Comparison of ENCODE assay signal across 31 cellular contexts in genomic region chr7:134612197-134612596, GRCh38. TPM values are rescaled to one million over a fixed set of nuclear protein-coding genes. Genes with fewer than 3 reads are reported as not detected.
A peak's percentile ranks its signal among the peaks of the same experiment; 100 is the strongest.
DNase-seq lines count a peak whose midpoint lies in the region; ATAC-seq, FAIRE-seq and TF ChIP-seq lines count a peak whose summit lies in the region.
"Had no signal": no experiment of that assay in that cellular context is flagged by ENCODE, and none has a peak within 500 bp of the region (broad histone marks: within the 10 kb centered on the region; RNA-seq: fewer than 3 reads in every experiment).

No MANE protein-coding gene starts in this region.

- no peak overlapping the region for H3K27ac Mint-ChIP-seq in activated CD4-positive, alpha-beta T cell treated with anti-CD3 and anti-CD28 coated beads for 36 hours
- H3K27ac Mint-ChIP-seq: activated CD8-positive, alpha-beta T cell treated with anti-CD3 and anti-CD28 coated beads, Interleukin-2, amount 10 ng/mL, durations not matched to agents 7 days and 5 days; activated naive CD4-positive, alpha-beta T cell treated with anti-CD3 and anti-CD28 coated beads, Interleukin-2, amount 10 ng/mL, durations not matched to agents 7 days and 5 days; brain; memory B cell; nephron progenitor cell; stimulated activated naive B cell treated with anti-CD40 and anti-IgM and Interleukin-4, amounts not matched to agents 10 μg/mL and 1 μg/mL and 100 μg/mL, for 72 hours had no signal

- H3K9me3 Mint-ChIP-seq in activated CD4-positive, alpha-beta T cell treated with anti-CD3 and anti-CD28 coated beads for 36 hours (ENCODE audit: low read depth): no peaks in the 10 kb centered on the region
- H3K9me3 Mint-ChIP-seq: activated naive CD4-positive, alpha-beta T cell treated with anti-CD3 and anti-CD28 coated beads, Interleukin-2, amount 10 ng/mL, durations not matched to agents 7 days and 5 days; memory B cell; nephron progenitor cell had no signal

- H3K36me3 Mint-ChIP-seq in activated CD4-positive, alpha-beta T cell treated with anti-CD3 and anti-CD28 coated beads for 36 hours (ENCODE audit: low read depth): no peaks in the 10 kb centered on the region
- H3K36me3 Mint-ChIP-seq: activated naive CD4-positive, alpha-beta T cell treated with anti-CD3 and anti-CD28 coated beads, Interleukin-2, amount 10 ng/mL, durations not matched to agents 7 days and 5 days; brain; memory B cell; stimulated activated naive B cell treated with anti-CD40 and anti-IgM and Interleukin-4, amounts not matched to agents 10 μg/mL and 1 μg/mL and 100 μg/mL, for 72 hours had no signal

- H3K4me1 Mint-ChIP-seq in activated CD4-positive, alpha-beta T cell treated with anti-CD3 and anti-CD28 coated beads for 36 hours: peaks cover 12% of the 10 kb centered on the region
- H3K4me1 Mint-ChIP-seq: brain, memory B cell, nephron progenitor cell had no signal

- 79% methylated on average over 2 of the region's 2 CpGs for WGBS in A549 (ENCODE audit: missing lambda C conversion rate)
- WGBS in K562 (ENCODE audit: insufficient coverage, low coverage, missing lambda C conversion rate): 2% methylated on average over 2 of the region's 2 CpGs

- no peak overlapping the region for H3K4me3 Mint-ChIP-seq in activated CD4-positive, alpha-beta T cell treated with anti-CD3 and anti-CD28 coated beads for 36 hours
- H3K4me3 Mint-ChIP-seq: activated CD8-positive, alpha-beta T cell treated with anti-CD3 and anti-CD28 coated beads, Interleukin-2, amount 10 ng/mL, durations not matched to agents 7 days and 5 days; activated naive CD4-positive, alpha-beta T cell treated with anti-CD3 and anti-CD28 coated beads, Interleukin-2, amount 10 ng/mL, durations not matched to agents 7 days and 5 days; brain; memory B cell; nephron progenitor cell; stimulated activated naive B cell treated with anti-CD40 and anti-IgM and Interleukin-4, amounts not matched to agents 10 μg/mL and 1 μg/mL and 100 μg/mL, for 72 hours had no signal

- TF ChIP-seq POLR2A in A549 (IDR thresholded peaks at IDR 0.05; ENCODE audit: low read length): no peak
- no peak for TF ChIP-seq POLR2A in K562 (conservative IDR thresholded peaks at IDR 0.05)

- no TSS peak for BruUV-seq in K562 (replicated peaks; lab: Mats Ljungman, UMichigan)

- TF ChIP-seq EP300 in A549 (IDR thresholded peaks at IDR 0.05): no peak
- no peak for TF ChIP-seq EP300 in K562 (IDR thresholded peaks at IDR 0.05; ENCODE audit: low read length)

- DNase-seq in A549 (ENCODE audit: low read depth in 1 of 2, low spot score in 1 of 2) (peak in 1 of 2 experiments; percentile 14), K562 (ENCODE audit: extremely low read depth in 1 of 4, low spot score in 3 of 4) (no peak), LoVo (ENCODE audit: low spot score) (no peak), NCI-H774 (lab: John Stamatoyannopoulos, UW) (no peak)
- DNase-seq in activated CD4-positive, alpha-beta T cell treated with anti-CD3 and anti-CD28 coated beads for 36 hours: no peak
- DNase-seq: activated CD8-positive, alpha-beta T cell treated with anti-CD3 and anti-CD28 coated beads, Interleukin-2, amount 10 ng/mL, durations not matched to agents 7 days and 5 days; activated naive CD4-positive, alpha-beta T cell treated with anti-CD3 and anti-CD28 coated beads, Interleukin-2, amount 10 ng/mL, durations not matched to agents 7 days and 5 days; C1 segment of cervical spinal cord; Caco-2; DMS79; GF-D8; Karpas-422; NCI-H1092; NCI-H187; NCI-H510A treated with DMSO at 0.1 percent for 48 hours; nephron progenitor cell; ovary; SIG-M5; stimulated activated naive B cell treated with anti-CD40 and anti-IgM and Interleukin-4, amounts not matched to agents 10 μg/mL and 1 μg/mL and 100 μg/mL, for 72 hours; substantia nigra; SW 1271; T-helper 9 cell; upper lobe of left lung had no signal

- no peaks in the 10 kb centered on the region for H3K27me3 ChIP-seq in Loucy (ENCODE audit: insufficient read depth, low read length, poor library complexity, severe bottlenecking)
- peaks cover 3% of the 10 kb centered on the region in 2 experiments; a peak in 1 of 5 replicates for H3K27me3 ChIP-seq in K562 (ENCODE audit: control insufficient read depth in 2 of 2, insufficient read depth in 2 of 2, low read length in 2 of 2)
- H3K27me3 ChIP-seq: ovary, upper lobe of left lung had no signal

- CTCF ChIA-PET in A549 (lab: Yijun Ruan, JAX) (interaction anchor here (0.8 to 13.8 kb wide), 10 partner anchors 9 to 375 kb away, joined by 3 to 453 read pairs (median 6); no protein-coding TSS in a partner anchor), K562 (lab: Yijun Ruan, JAX; ENCODE audit: low intra/inter-chr PET ratio) (no interaction called here)
- CTCF ChIA-PET in activated CD4-positive, alpha-beta T cell treated with anti-CD3 and anti-CD28 coated beads for 36 hours (lab: Charles Lee): interaction anchor here (0.8 to 1.7 kb wide), 5 partner anchors 21 to 180 kb away, joined by 3 to 6 read pairs (median 3); no protein-coding TSS in a partner anchor

- H3K9me1 ChIP-seq in K562 (ENCODE audit: control insufficient read depth, insufficient read depth, low read length): no peaks in the 10 kb centered on the region

- intact Hi-C loops in K562 (cut with micrococcal nuclease): no loop called here
- intact Hi-C loops in activated CD4-positive, alpha-beta T cell treated with anti-CD3 and anti-CD28 coated beads for 36 hours (cut with DNase I, micrococcal nuclease): loop anchor here (5.0 kb wide), 1 partner anchor 140 kb away; no protein-coding TSS in a partner anchor

- POLR2A ChIA-PET in A549 (lab: Yijun Ruan, JAX) (no interaction called here), K562 (lab: Yijun Ruan, JAX) (interaction anchor here (0.6 to 1.1 kb wide), 2 partner anchors 13 to 607 kb away, joined by 3 to 6 read pairs; no protein-coding TSS in a partner anchor)
- POLR2A ChIA-PET in activated CD4-positive, alpha-beta T cell treated with anti-CD3 and anti-CD28 coated beads for 36 hours (lab: Charles Lee): interaction anchor here (0.9 kb wide), 1 partner anchor 14 kb away, joined by 3 read pairs; no protein-coding TSS in a partner anchor

- no peak overlapping the region for H3K4me2 ChIP-seq in A549
- no peak overlapping the region for H3K4me2 ChIP-seq in Loucy (ENCODE audit: low read depth, low read length, poor library complexity, severe bottlenecking)
- H3K4me2 ChIP-seq in K562 (ENCODE audit: insufficient read depth, low read length): no peak overlapping the region

- H3K9ac ChIP-seq in Loucy (ENCODE audit: low read depth, low read length, poor library complexity, severe bottlenecking) (no peak overlapping the region), K562 (ENCODE audit: insufficient read depth in 1 of 2, low read depth in 2 of 2, low read length in 2 of 2) (no peak overlapping the region)

- H3K27ac ChIP-seq in A549 (peak overlapping the region; percentile 72 to 80; a peak in 4 of 6 replicates), C4-2B (no peak overlapping the region), K562 (ENCODE audit: extremely low read depth, low read depth, low read length) (no peak overlapping the region)
- H3K27ac ChIP-seq: ovary, skin epidermis, upper lobe of left lung had no signal

- ATAC-seq in A549: no peak
- peak; percentile 66 for ATAC-seq in K562
- no peak for ATAC-seq in activated CD4-positive, alpha-beta T cell treated with anti-CD3 and anti-CD28 coated beads for 36 hours
- no peak for ATAC-seq in HG02571 (IDR thresholded peaks at IDR 0.05; ENCODE audit: unreplicated experiment)
- ATAC-seq: activated CD8-positive, alpha-beta T cell treated with anti-CD3 and anti-CD28 coated beads, Interleukin-2, amount 10 ng/mL, durations not matched to agents 7 days and 5 days; stimulated activated naive B cell treated with anti-CD40 and anti-IgM and Interleukin-4, amounts not matched to agents 10 μg/mL and 1 μg/mL and 100 μg/mL, for 72 hours had no signal

- TF ChIP-seq CTCF in A549 (IDR thresholded peaks at IDR 0.05) (no peak; the same call in 1 of the 3 replicates), C4-2B (conservative IDR thresholded peaks at IDR 0.05) (peak; percentile 26), Loucy (conservative IDR thresholded peaks at IDR 0.05; ENCODE audit: low read length) (peak; percentile 24), K562 (IDR thresholded peaks at IDR 0.05 in 2 of 3, conservative IDR thresholded peaks at IDR 0.05 in 1 of 3; ENCODE audit: insufficient read depth in 2 of 3, low read depth in 1 of 3, low read length in 3 of 3) (peak; percentile 3 to 34 (median 26); a peak in 2 of 6 replicates)

- no peaks in the 10 kb centered on the region for H3K9me2 ChIP-seq in Loucy (replicated peaks; ENCODE audit: low read depth, low read length)

- H3K27me3 Mint-ChIP-seq in activated CD4-positive, alpha-beta T cell treated with anti-CD3 and anti-CD28 coated beads for 36 hours: peaks cover 28% of the 10 kb centered on the region

- H3K36me3 ChIP-seq in Loucy (ENCODE audit: insufficient read depth, low read length) (no peaks in the 10 kb centered on the region), K562 (ENCODE audit: control insufficient read depth, insufficient read depth, low read length) (no peaks in the 10 kb centered on the region)
- H3K36me3 ChIP-seq: ovary, upper lobe of left lung had no signal

- H3K4me3 ChIP-seq in A549: no peak overlapping the region
- no peak overlapping the region for H3K4me3 ChIP-seq in Loucy (ENCODE audit: low read length, poor library complexity, severe bottlenecking)
- H3K4me3 ChIP-seq in K562: no peak overlapping the region
- H3K4me3 ChIP-seq: ovary, skin epidermis, upper lobe of left lung had no signal

- TF ChIP-seq RAD21 in A549 (conservative IDR thresholded peaks at IDR 0.05 in 1 of 2, IDR thresholded peaks at IDR 0.05 in 1 of 2) (peak; percentile 26 to 45; a peak in 2 of 5 replicates), K562 (CRISPR knock-in tag; conservative IDR thresholded peaks at IDR 0.05 in 1 of 2, IDR thresholded peaks at IDR 0.05 in 1 of 2) (peak in 1 of 2 experiments; percentile 51; a peak in 2 of 4 replicates)

- H3K79me2 ChIP-seq in Loucy (ENCODE audit: insufficient read depth, low read length) (no peaks in the 10 kb centered on the region), K562 (ENCODE audit: control insufficient read depth, insufficient read depth, low read length) (no peaks in the 10 kb centered on the region)

- H3K4me1 ChIP-seq in A549: peaks cover 20% of the 10 kb centered on the region
- no peaks in the 10 kb centered on the region for H3K4me1 ChIP-seq in Loucy (ENCODE audit: insufficient read depth, low read length, poor library complexity, severe bottlenecking)
- H3K4me1 ChIP-seq in K562 (replicated peaks in 1 of 2; ENCODE audit: control insufficient read depth in 2 of 2, insufficient read depth in 2 of 2, low read length in 2 of 2): no peaks in the 10 kb centered on the region
- H3K4me1 ChIP-seq: Caco-2 had no signal

- FAIRE-seq in A549 (lab: Jason Lieb, UNC): no peak
- no peak for FAIRE-seq in K562 (lab: Jason Lieb, UNC)
- FAIRE-seq: GM18507, H1 had no signal

- H4K20me1 ChIP-seq in Loucy (ENCODE audit: insufficient read depth, low read length, poor library complexity, severe bottlenecking): no peaks in the 10 kb centered on the region
- H4K20me1 ChIP-seq in K562 (replicated peaks; ENCODE audit: control insufficient read depth, insufficient read depth, low read length): no peaks in the 10 kb centered on the region

- H2AFZ ChIP-seq in Loucy (ENCODE audit: low read length): no peak overlapping the region
- H2AFZ ChIP-seq in K562 (ENCODE audit: low read depth, low read length): no peak overlapping the region

- H3K9me3 ChIP-seq in A549: peaks cover 6% of the 10 kb centered on the region; the same call in 1 of the 3 replicates
- H3K9me3 ChIP-seq in Loucy (ENCODE audit: insufficient read depth, low read depth, low read length): no peaks in the 10 kb centered on the region
- H3K9me3 ChIP-seq in K562 (replicated peaks; ENCODE audit: control insufficient read depth, insufficient read depth, low read depth, low read length): no peaks in the 10 kb centered on the region
- H3K9me3 ChIP-seq: Caco-2, ovary, upper lobe of left lung had no signal

- in situ Hi-C loops in K562 (cut with MboI): loop anchor here (5.0 kb wide), 1 partner anchor 170 kb away; no protein-coding TSS in a partner anchor

- H3F3A ChIP-seq in Loucy (ENCODE audit: low read depth): no peaks in the 10 kb centered on the region

RNA-seq across cellular contexts. Expression of gene BPGM, which starts 34.5 kb away (rescaled TPM):
- polyA plus RNA-seq in A549 (2011; rRNA removed): 21.2 and 28.3 TPM in 2 replicates
- polyA plus RNA-seq in A549 (2012; cell fraction: cytosol; rRNA removed): 9.4 and 10.4 TPM in 2 replicates
- polyA plus RNA-seq in A549 (2012; cell fraction: nucleus; rRNA removed): 1.8 and 3.2 TPM in 2 replicates
- 16.3 to 19.4 TPM (median 18.7 TPM) in 3 replicates for polyA plus RNA-seq in A549 (2017; fragmentation: RNase III; extraction: RNeasy Plus Mini Kit Qiagen cat#74134 plus additional on column Dnase treatment)
- 6.0 and 7.3 TPM in 2 replicates for polyA minus RNA-seq in A549 (2011; rRNA and poly(A)+ RNA removed)
- 11.3 and 14.7 TPM in 2 replicates for total RNA-seq in K562 (2011; cell fraction: chromatin; rRNA removed; ENCODE audit: low replicate concordance)
- total RNA-seq in K562 (2011; cell fraction: nucleolus; rRNA removed): 5.7 and 7.1 TPM in 2 replicates
- total RNA-seq in K562 (2011; cell fraction: nucleoplasm; rRNA removed): 7.7 and 8.3 TPM in 2 replicates
- 16.2 and 17.1 TPM in 2 replicates for total RNA-seq in K562 (2014; rRNA removed)
- total RNA-seq in K562 (2014; rRNA removed; fragmentation: Illumina TruSeq; extraction: Trizol): 21.2 and 22.3 TPM in 2 replicates
- 16.3 and 17.7 TPM in 2 replicates for total RNA-seq in K562 (2015; rRNA removed; fragmentation: Illumina TruSeq; extraction: Trizol)
- 14.1 and 15.7 TPM in 2 replicates for total RNA-seq in K562 (2021)
- 18.0 and 24.1 TPM in 2 replicates for polyA plus RNA-seq in K562 (2011; rRNA removed)
- 6.4 and 13.1 TPM in 2 replicates for polyA plus RNA-seq in K562 (2011; cell fraction: cytosol; rRNA removed)
- polyA plus RNA-seq in K562 (2011; cell fraction: nucleus; rRNA removed): 3.6 and 6.0 TPM in 2 replicates
- polyA plus RNA-seq in K562 (2012): 12.3 and 13.9 TPM in 2 replicates
- polyA plus RNA-seq in K562 (2014; fragmentation: Illumina TruSeq; extraction: Trizol): 23.3 and 25.3 TPM in 2 replicates
- 10 to 100 TPM; 33.0 to 46.1 TPM for polyA plus RNA-seq in K562 (2014; fragmentation: Nextera tagmentation; extraction: Ambion mirVana)
- 17.0 and 20.3 TPM in 2 replicates for polyA plus RNA-seq in K562 (2014; rRNA removed)
- 18.3 and 19.4 TPM in 2 replicates for polyA minus RNA-seq in K562 (2011; rRNA and poly(A)+ RNA removed)
- 3.6 and 6.2 TPM in 2 replicates for polyA minus RNA-seq in K562 (2011; cell fraction: cytosol; rRNA and poly(A)+ RNA removed)
- polyA minus RNA-seq in K562 (2011; cell fraction: nucleus; rRNA and poly(A)+ RNA removed): 4.3 and 6.8 TPM in 2 replicates
- 10 to 100 TPM; 17.5 to 18.6 TPM for total RNA-seq in activated CD4-positive, alpha-beta T cell treated with anti-CD3 and anti-CD28 coated beads for 36 hours

Comparison
In these comparisons a context has a peak if more than half of its experiments do, and no peak if none do; other contexts are left out.
1. H3K27ac ChIP-seq: peak in A549 (2 of 2); none in C4-2B (single experiment) and K562 (single experiment).
2. Of the 35 proteins assayed by ChIP-seq in both K562 and A549: peak only in K562: CTCF; only in A549: SMC3; in both: none; in neither: 32; mixed calls (peak in some experiments, not most) for 1.